18 cellular contexts compared by ENCODE assay signal in genomic region chr2:75788154-75788553, GRCh38.
DNase-seq lines count a peak whose midpoint lies in the region; ATAC-seq, FAIRE-seq and TF ChIP-seq lines count a peak whose summit lies in the region.
"Had no signal": no experiment of that assay in that cellular context is flagged by ENCODE, and none has a peak within 500 bp of the region (broad histone marks: within the 10 kb centered on the region; RNA-seq: fewer than 3 reads in every experiment).

No MANE protein-coding gene starts in this region.

- TF ChIP-seq POLR2A in GM12878 (IDR thresholded peaks at IDR 0.05; ENCODE audit: low read depth, low read length): no peak

- POLR2A ChIA-PET in GM12878 (lab: Charles Lee): no interaction called here

- H3K9ac ChIP-seq in GM12878 (ENCODE audit: control insufficient read depth, insufficient read depth, low read length): no peak overlapping the region

- DNase-seq in Right ventricle myocardium inferior (ENCODE audit: missing footprints) (no peak), cardiac septum (ENCODE audit: low spot score) (no peak), GM12878 (ENCODE audit: low read depth, low spot score) (no peak), lower lobe of right lung (no peak), SW480 (ENCODE audit: low spot score) (no peak), GM19240 (ENCODE audit: insufficient read length, low spot score) (no peak), T-helper 17 cell (no peak)
- DNase-seq: activated CD4-positive, alpha-beta T cell treated with anti-CD3 and anti-CD28 coated beads, Interleukin-2, amount 50 U/mL, for 48 hours; activated naive CD8-positive, alpha-beta T cell treated with anti-CD3 and anti-CD28 coated beads, Interleukin-2, amount 50 U/mL, for 24 hours; C1 segment of cervical spinal cord; H9; heart left ventricle; stimulated activated CD8-positive, alpha-beta memory T cell treated with anti-CD3 and anti-CD28 coated beads, Interleukin-4, amount 100 ng/mL, for 48 hours had no signal

- in situ Hi-C loops in GM12878 (cut with MboI): loop anchor here (5.0 kb wide), 1 partner anchor 809 kb away; no protein-coding TSS in a partner anchor

- peaks cover 25% of the 10 kb centered on the region for H3K27me3 Mint-ChIP-seq in T-helper 17 cell
- H3K27me3 Mint-ChIP-seq: progenitor cell of endocrine pancreas had no signal

- no peaks in the 10 kb centered on the region for H3K9me3 ChIP-seq in GM12878 (replicated peaks; ENCODE audit: control insufficient read depth, insufficient read depth, low read length)
- no peaks in the 10 kb centered on the region for H3K9me3 ChIP-seq in lower lobe of right lung
- no peaks in the 10 kb centered on the region for H3K9me3 ChIP-seq in T-helper 17 cell (ENCODE audit: control insufficient read depth, low read length, poor library complexity, severe bottlenecking)
- H3K9me3 ChIP-seq: heart left ventricle had no signal

- peaks cover 3% of the 10 kb centered on the region for H3K36me3 Mint-ChIP-seq in T-helper 17 cell (ENCODE audit: low read depth)

- no peak overlapping the region for H3K4me2 ChIP-seq in GM12878 (ENCODE audit: control insufficient read depth, insufficient read depth)

- no peak overlapping the region for H3K4me3 Mint-ChIP-seq in T-helper 17 cell
- H3K4me3 Mint-ChIP-seq: activated naive CD8-positive, alpha-beta T cell treated with anti-CD3 and anti-CD28 coated beads, Interleukin-2, amount 50 U/mL, for 24 hours; H9; nephron had no signal

- FAIRE-seq in GM12878 (lab: Jason Lieb, UNC): no peak
- FAIRE-seq: K562 had no signal

- H3K27ac ChIP-seq in GM12878 (ENCODE audit: control insufficient read depth, insufficient read depth) (no peak overlapping the region), lower lobe of right lung (no peak overlapping the region)
- H3K27ac ChIP-seq: heart left ventricle, SK-N-MC had no signal

- no peaks in the 10 kb centered on the region for H3K79me2 ChIP-seq in GM12878 (ENCODE audit: control insufficient read depth, insufficient read depth, low read length)

- peak overlapping the region; percentile 28 for H2AFZ ChIP-seq in GM12878 (ENCODE audit: control insufficient read depth, low read depth, low read length)

- H3K4me3 ChIP-seq in GM12878 (no peak overlapping the region), lower lobe of right lung (no peak overlapping the region)
- H3K4me3 ChIP-seq: heart left ventricle, K562, SK-N-MC had no signal

- BruUV-seq in GM12878 (replicated peaks; lab: Mats Ljungman, UMichigan): no TSS peak

- H3K27ac Mint-ChIP-seq in T-helper 17 cell: no peak overlapping the region
- H3K27ac Mint-ChIP-seq: activated naive CD8-positive, alpha-beta T cell treated with anti-CD3 and anti-CD28 coated beads, Interleukin-2, amount 50 U/mL, for 24 hours; H9; progenitor cell of endocrine pancreas had no signal

- TF ChIP-seq EP300 in GM12878 (IDR thresholded peaks at IDR 0.05; ENCODE audit: borderline replicate concordance in 1 of 2, control insufficient read depth in 1 of 2, low read depth in 2 of 2, low read length in 2 of 2): no peak

- TF ChIP-seq CTCF in GM12878 (IDR thresholded peaks at IDR 0.05 in 2 of 3, conservative IDR thresholded peaks at IDR 0.05 in 1 of 3; ENCODE audit: control insufficient read depth in 2 of 3, extremely low read depth in 1 of 3, insufficient read depth in 1 of 3, low read depth in 3 of 3, low read length in 3 of 3) (no peak), lower lobe of right lung (IDR thresholded peaks at IDR 0.05) (no peak)

- H3K36me3 ChIP-seq in GM12878 (ENCODE audit: control insufficient read depth in 2 of 2, insufficient read depth in 2 of 2, low read length in 1 of 2): no peaks in the 10 kb centered on the region
- H3K36me3 ChIP-seq in lower lobe of right lung: no peaks in the 10 kb centered on the region
- H3K36me3 ChIP-seq: heart left ventricle had no signal

- H3K27me3 ChIP-seq in GM12878 (replicated peaks in 1 of 2; ENCODE audit: control insufficient read depth in 2 of 2, insufficient read depth in 2 of 2, low read length in 1 of 2) (no peaks in the 10 kb centered on the region), lower lobe of right lung (ENCODE audit: low read depth) (no peaks in the 10 kb centered on the region)
- H3K27me3 ChIP-seq: heart left ventricle had no signal

- peaks cover 3% of the 10 kb centered on the region for H3K4me1 Mint-ChIP-seq in T-helper 17 cell
- H3K4me1 Mint-ChIP-seq: activated naive CD8-positive, alpha-beta T cell treated with anti-CD3 and anti-CD28 coated beads, Interleukin-2, amount 50 U/mL, for 24 hours had no signal

- WGBS in GM12878 (ENCODE audit: insufficient coverage, insufficient replicate concordance, low lambda C conversion rate, missing lambda C conversion rate): 73% methylated on average over 4 of the region's 4 CpGs

- peak; percentile 13 for ATAC-seq in Right ventricle myocardium inferior
- ATAC-seq in GM12878: no peak
- peak; percentile 84 to 87 for ATAC-seq in lower lobe of right lung
- no peak for ATAC-seq in HG03159 (IDR thresholded peaks at IDR 0.05; ENCODE audit: unreplicated experiment)
- ATAC-seq in T-helper 17 cell: no peak
- ATAC-seq: activated naive CD8-positive, alpha-beta T cell treated with anti-CD3 and anti-CD28 coated beads, Interleukin-2, amount 50 U/mL, for 24 hours; heart left ventricle had no signal

- intact Hi-C loops in Right ventricle myocardium inferior (cut with DNase I): loop anchor here (5.0 to 10.0 kb wide), 2 partner anchors 407 to 814 kb away; no protein-coding TSS in a partner anchor
- intact Hi-C loops in cardiac septum (cut with DNase I): no loop called here
- intact Hi-C loops in GM12878 (cut with micrococcal nuclease; ENCODE audit: unreplicated experiment): loop anchor here (2.0 to 10.0 kb wide), 3 partner anchors 147 to 674 kb away; no protein-coding TSS in a partner anchor
- intact Hi-C loops in lower lobe of right lung (cut with DNase I): no loop called here

- H3K4me1 ChIP-seq in GM12878 (ENCODE audit: control insufficient read depth, insufficient read depth, low read length): peaks cover 14% of the 10 kb centered on the region
- peaks cover 19% of the 10 kb centered on the region for H3K4me1 ChIP-seq in lower lobe of right lung

- CTCF ChIA-PET in GM12878 (lab: Yijun Ruan, JAX): interaction anchor here (0.7 to 1.8 kb wide), 5 partner anchors 10 to 1930 kb away, joined by 3 to 11 read pairs (median 5); no protein-coding TSS in a partner anchor

- RAD21 ChIA-PET in GM12878 (lab: Charles Lee; ENCODE audit: unreplicated experiment): interaction anchor here (1.4 kb wide), 1 partner anchor 21 kb away, joined by 3 read pairs; no protein-coding TSS in a partner anchor

- no peaks in the 10 kb centered on the region for H4K20me1 ChIP-seq in GM12878 (ENCODE audit: control insufficient read depth, insufficient read depth)

- no peak for TF ChIP-seq RAD21 in GM12878 (IDR thresholded peaks at IDR 0.05; ENCODE audit: insufficient read depth, low read depth, low read length)

- SMC1A ChIA-PET in GM12878 (lab: Charles Lee; ENCODE audit: uncharacterized antibody, unreplicated experiment): interaction anchor here (1.3 kb wide), 1 partner anchor 12 kb away, joined by 3 read pairs; no protein-coding TSS in a partner anchor

TF ChIP-seq in GM12878, 131 proteins besides CTCF, POLR2A, EP300 and RAD21 (continues in another document):
- TF ChIP-seq BACH1 (IDR thresholded peaks at IDR 0.05; ENCODE audit: borderline replicate concordance) (no peak), SRF (IDR thresholded peaks at IDR 0.05; ENCODE audit: low read depth in 2 of 2, low read length in 2 of 2) (no peak), SUPT20H (IDR thresholded peaks at IDR 0.05; ENCODE audit: borderline replicate concordance, control insufficient read depth, low read depth, low read length) (no peak), BCLAF1 (IDR thresholded peaks at IDR 0.05) (no peak), RAD51 (IDR thresholded peaks at IDR 0.05) (no peak), SIX5 (IDR thresholded peaks at IDR 0.05; ENCODE audit: low read depth, low read length, severe bottlenecking) (no peak), POU2F2 (IDR thresholded peaks at IDR 0.05; ENCODE audit: borderline replicate concordance, low read depth, low read length) (no peak), TCF3 (IDR thresholded peaks at IDR 0.05; ENCODE audit: borderline replicate concordance, insufficient read depth, low read depth, low read length) (no peak), STAT3 (IDR thresholded peaks at IDR 0.05; ENCODE audit: low read depth, low read length) (no peak), EZH2 (IDR thresholded peaks at IDR 0.05; ENCODE audit: borderline replicate concordance, control insufficient read depth, low read depth, low read length) (no peak)

Comparison
In these comparisons a context has a peak if more than half of its experiments do, and no peak if none do; other contexts are left out.
1. intact Hi-C loops: an anchor here in Right ventricle myocardium inferior (5.0 to 10.0 kb wide) and GM12878 (2.0 to 10.0 kb wide); none called in cardiac septum and lower lobe of right lung.
2. ATAC-seq: peak in Right ventricle myocardium inferior (single experiment) and lower lobe of right lung (2 of 2); none in GM12878 (single experiment), HG03159 (single experiment) and T-helper 17 cell (single experiment).